16 cellular contexts compared by ENCODE assay signal in genomic region chr22:47195156-47195675, GRCh38.
"Had no signal": no experiment of that assay in that cellular context is flagged by ENCODE, and none has a peak within 500 bp of the region (broad histone marks: within the 10 kb centered on the region; RNA-seq: fewer than 3 reads in every experiment).

No MANE protein-coding gene starts in this region.

- DNase-seq: activated CD4-positive, alpha-beta T cell treated with anti-CD3 and anti-CD28 coated beads for 4 hours; activated naive CD4-positive, alpha-beta T cell treated with anti-CD3 and anti-CD28 coated beads for 36 hours; caudate nucleus; effector CD8-positive, alpha-beta T cell; naive B cell; stimulated activated CD4-positive, alpha-beta T cell treated with anti-CD3 and anti-CD28 coated beads, Interleukin-12 subunit alpha, Interleukin-12 subunit beta, amount 100 ng/mL, for 4 hours; stimulated activated naive CD4-positive, alpha-beta T cell treated with Interleukin-2 at 50 U/mL for 16 hours; WERI-Rb-1 had no signal

- H3K27ac ChIP-seq: coronary artery, epithelial cell of prostate, gastroesophageal sphincter, neutrophil, psoas muscle, WERI-Rb-1 had no signal

- H3K4me3 Mint-ChIP-seq: activated naive CD4-positive, alpha-beta T cell treated with anti-CD3 and anti-CD28 coated beads for 36 hours; activated T-helper 1 cell treated with anti-CD3 and anti-CD28 coated beads, Interleukin-12 subunit alpha, Interleukin-12 subunit beta, Interleukin-2, Interleukin-4 antibody, amounts not matched to agents 30 ng/mL and 10 ng/mL and 1 ng/mL, durations not matched to agents 14 hours and 24 hours and 36 hours; T-cell had no signal

- H3K36me3 Mint-ChIP-seq: naive B cell, T-cell had no signal

- H3K27me3 ChIP-seq: neutrophil had no signal

- H3K9me3 Mint-ChIP-seq: activated naive CD4-positive, alpha-beta T cell treated with anti-CD3 and anti-CD28 coated beads for 36 hours; activated T-helper 1 cell treated with anti-CD3 and anti-CD28 coated beads, Interleukin-12 subunit alpha, Interleukin-12 subunit beta, Interleukin-2, Interleukin-4 antibody, amounts not matched to agents 30 ng/mL and 10 ng/mL and 1 ng/mL, durations not matched to agents 14 hours and 24 hours and 36 hours; naive B cell; T-cell had no signal

- H3K4me3 ChIP-seq: coronary artery, gastroesophageal sphincter, lung, psoas muscle had no signal

- H3K27me3 Mint-ChIP-seq: naive B cell, T-cell had no signal

- H3K4me1 Mint-ChIP-seq: T-cell had no signal

- H3K27ac Mint-ChIP-seq: activated naive CD4-positive, alpha-beta T cell treated with anti-CD3 and anti-CD28 coated beads for 36 hours; activated T-helper 1 cell treated with anti-CD3 and anti-CD28 coated beads, Interleukin-12 subunit alpha, Interleukin-12 subunit beta, Interleukin-2, Interleukin-4 antibody, amounts not matched to agents 30 ng/mL and 10 ng/mL and 1 ng/mL, durations not matched to agents 14 hours and 24 hours and 36 hours; T-cell had no signal

- H3K36me3 ChIP-seq: gastroesophageal sphincter, neutrophil, WERI-Rb-1 had no signal

- H3K4me1 ChIP-seq: gastroesophageal sphincter, psoas muscle had no signal

- H3K9me3 ChIP-seq: gastroesophageal sphincter, neutrophil, psoas muscle had no signal
